Comparison of ENCODE assay signal across 6 cellular contexts in the genomic region with DNA sequence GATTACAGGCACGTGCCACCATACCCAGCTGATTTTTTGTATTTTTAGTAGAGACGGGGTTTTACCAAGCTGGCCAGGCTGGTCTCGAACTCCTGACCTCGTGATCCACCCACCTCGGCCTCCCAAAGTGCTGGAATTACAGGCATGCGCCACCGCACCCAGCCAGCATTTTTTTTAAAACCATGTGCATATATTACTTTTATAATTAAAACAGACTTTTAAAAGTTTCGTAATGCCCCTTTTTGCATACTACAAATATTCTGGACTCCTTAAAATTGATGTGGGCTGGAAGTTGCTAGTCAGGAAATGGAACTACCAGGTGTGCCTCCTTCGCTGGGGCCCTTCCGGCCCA. TPM values are rescaled to one million over a fixed set of nuclear protein-coding genes. Genes with fewer than 3 reads are reported as not detected.
A peak's percentile ranks its signal among the peaks of the same experiment; 100 is the strongest.
DNase-seq lines count a peak whose midpoint lies in the region; ATAC-seq and TF ChIP-seq lines count a peak whose summit lies in the region.
"Not testable (repeated sequence)": the region's sequence is repeated elsewhere in the genome, so short reads cannot be mapped to it uniquely, and the experiment has no call there.
"Had no signal": no experiment of that assay in that cellular context is flagged by ENCODE, and none has a peak within 500 bp of the region (broad histone marks: within the 10 kb centered on the region; RNA-seq: fewer than 3 reads in every experiment).

No MANE protein-coding gene starts in this region.

- H3K9me3 ChIP-seq in CD4-positive, alpha-beta T cell (ENCODE audit: control insufficient read depth, low read length); heart left ventricle; naive thymus-derived CD4-positive, alpha-beta T cell (ENCODE audit: control insufficient read depth in 2 of 3, low read length in 3 of 3); psoas muscle: not testable (repeated sequence)

- 58 to 83% (median 71%) methylated on average over 10 of the region's 10 CpGs for WGBS in heart left ventricle, 4 donors
- 75 to 83% (median 76%) methylated on average over 10 of the region's 10 CpGs for WGBS in psoas muscle, 3 donors

- CTCF ChIA-PET in CD4-positive, alpha-beta T cell (lab: Charles Lee) = interaction anchor here (1.8 kb wide), 1 partner anchor 662 kb away, joined by 3 read pairs; no protein-coding TSS in a partner anchor
- CTCF ChIA-PET in WTC11 (lab: Charles Lee) = interaction anchor here (0.7 to 1.1 kb wide), 3 partner anchors 9 to 394 kb away, joined by 3 to 9 read pairs (median 5); a partner anchor contains a TSS
- CTCF ChIA-PET in naive thymus-derived CD4-positive, alpha-beta T cell (lab: Charles Lee) = interaction anchor here (0.7 to 1.5 kb wide), 2 partner anchors 186 to 432 kb away, joined by 4 to 5 read pairs; no protein-coding TSS in a partner anchor

- H3K27me3 Mint-ChIP-seq in CD4-positive, alpha-beta T cell; naive thymus-derived CD4-positive, alpha-beta T cell: not testable (repeated sequence)
- peaks cover 27% of the 10 kb centered on the region for H3K27me3 Mint-ChIP-seq in WTC11 (ENCODE audit: low read depth)

- TF ChIP-seq CTCF in CD4-positive, alpha-beta T cell (IDR thresholded peaks at IDR 0.05); WTC11 (IDR thresholded peaks at IDR 0.05); heart left ventricle (IDR thresholded peaks at IDR 0.05); psoas muscle (IDR thresholded peaks at IDR 0.05): not testable (repeated sequence)

- H3K4me3 ChIP-seq in heart left ventricle; naive thymus-derived CD4-positive, alpha-beta T cell (ENCODE audit: low read length); psoas muscle: not testable (repeated sequence)

- not testable (repeated sequence) for H3K9me3 Mint-ChIP-seq in CD4-positive, alpha-beta T cell; WTC11; naive thymus-derived CD4-positive, alpha-beta T cell

- not testable (repeated sequence) for H3K27me3 ChIP-seq in CD4-positive, alpha-beta T cell (ENCODE audit: control insufficient read depth, insufficient read depth, low read length); heart left ventricle; naive thymus-derived CD4-positive, alpha-beta T cell (ENCODE audit: control insufficient read depth in 2 of 2, insufficient read depth in 2 of 2, low read length in 2 of 2); psoas muscle (ENCODE audit: insufficient read depth in 3 of 3, low read length in 2 of 3)

- peaks cover 49% of the 10 kb centered on the region for H3K4me1 Mint-ChIP-seq in CD4-positive, alpha-beta T cell (ENCODE audit: low read depth)
- H3K4me1 Mint-ChIP-seq in WTC11 = peaks cover 12% of the 10 kb centered on the region
- peaks cover 19 to 55% (median 48%) of the 10 kb centered on the region in 7 donors for H3K4me1 Mint-ChIP-seq in naive thymus-derived CD4-positive, alpha-beta T cell

- H3K36me3 ChIP-seq in heart left ventricle; psoas muscle (ENCODE audit: insufficient read depth in 1 of 2, low read depth in 1 of 2): not testable (repeated sequence)
- H3K36me3 ChIP-seq in naive thymus-derived CD4-positive, alpha-beta T cell (ENCODE audit: control insufficient read depth in 2 of 3, insufficient read depth in 3 of 3, low read length in 3 of 3) = peaks cover 0 to 25% (median 0%) of the 10 kb centered on the region in 3 experiments

- ATAC-seq in CD4-positive, alpha-beta T cell (ENCODE audit: poor library complexity); WTC11; heart left ventricle; naive thymus-derived CD4-positive, alpha-beta T cell; psoas muscle: not testable (repeated sequence)

- H3K36me3 Mint-ChIP-seq in CD4-positive, alpha-beta T cell (ENCODE audit: low read depth) = peaks cover 27% of the 10 kb centered on the region
- peaks cover 20% of the 10 kb centered on the region for H3K36me3 Mint-ChIP-seq in WTC11
- peaks cover 0 to 30% (median 3%) of the 10 kb centered on the region in 5 donors for H3K36me3 Mint-ChIP-seq in naive thymus-derived CD4-positive, alpha-beta T cell

- H3K27ac Mint-ChIP-seq in CD4-positive, alpha-beta T cell = peak overlapping the region; percentile 58
- H3K27ac Mint-ChIP-seq in WTC11 = not testable (repeated sequence)
- peak overlapping the region in 7 of 9 donors; percentile 32 to 76 (median 43) for H3K27ac Mint-ChIP-seq in naive thymus-derived CD4-positive, alpha-beta T cell

- intact Hi-C loops in CD4-positive, alpha-beta T cell (cut with DNase I, micrococcal nuclease) = loop anchor here (2.0 to 10.0 kb wide), 4 partner anchors 187 to 475 kb away; a partner anchor contains a TSS
- intact Hi-C loops in heart left ventricle (cut with DNase I) = loop anchor here (2.0 to 10.0 kb wide), 11 partner anchors 57 to 475 kb away; a partner anchor contains a TSS
- intact Hi-C loops in naive thymus-derived CD4-positive, alpha-beta T cell (cut with micrococcal nuclease) = loop anchor here (2.0 to 5.0 kb wide), 5 partner anchors 65 to 700 kb away; a partner anchor contains a TSS
- intact Hi-C loops in psoas muscle (cut with DNase I) = loop anchor here (5.0 kb wide), 2 partner anchors 185 to 435 kb away; a partner anchor contains a TSS

- TF ChIP-seq POLR2A in heart left ventricle (IDR thresholded peaks at IDR 0.05) = not testable (repeated sequence)

- DNase-seq in CD4-positive, alpha-beta T cell; WTC11 (ENCODE audit: low spot score); heart left ventricle; naive thymus-derived CD4-positive, alpha-beta T cell; psoas muscle: not testable (repeated sequence)

- POLR2A ChIA-PET in CD4-positive, alpha-beta T cell (lab: Charles Lee) = interaction anchor here (0.6 to 0.7 kb wide), 2 partner anchors 244 to 285 kb away, joined by 3 to 4 read pairs; no protein-coding TSS in a partner anchor
- POLR2A ChIA-PET in WTC11 (lab: Charles Lee); naive thymus-derived CD4-positive, alpha-beta T cell (lab: Charles Lee): not testable (repeated sequence)

- H3K4me1 ChIP-seq in heart left ventricle (peaks cover 0 to 40% (median 30%) of the 10 kb centered on the region in 12 donors), psoas muscle (peaks cover 10% of the 10 kb centered on the region)
- H3K4me1 ChIP-seq in naive thymus-derived CD4-positive, alpha-beta T cell (ENCODE audit: control insufficient read depth in 2 of 2, insufficient read depth in 2 of 2, low read length in 2 of 2) = peaks cover 9 to 21% of the 10 kb centered on the region in 2 donors

- H3K4me3 Mint-ChIP-seq in CD4-positive, alpha-beta T cell = peak overlapping the region; percentile 89
- H3K4me3 Mint-ChIP-seq in WTC11 = peak overlapping the region; percentile 8; the same call in 1 of the 2 replicates
- H3K4me3 Mint-ChIP-seq in naive thymus-derived CD4-positive, alpha-beta T cell = peak overlapping the region in 3 of 10 donors; percentile 25 to 91 (median 88)

- H3K27ac ChIP-seq in CD4-positive, alpha-beta T cell (ENCODE audit: low read depth, low read length); naive thymus-derived CD4-positive, alpha-beta T cell (ENCODE audit: low read depth, low read length): not testable (repeated sequence)
- H3K27ac ChIP-seq in heart left ventricle = peak overlapping the region in 9 of 12 donors; percentile 2 to 67 (median 39)
- peak overlapping the region; percentile 53 for H3K27ac ChIP-seq in psoas muscle

RNA-seq across cellular contexts. Expression of a gene that starts 2.2 kb away (rescaled TPM):
- 10 to 100 TPM; 22.0 to 23.3 TPM for total RNA-seq in CD4-positive, alpha-beta T cell
- total RNA-seq in WTC11 (2021) = 19.9 to 23.3 TPM (median 20.5 TPM) in 3 replicates
- total RNA-seq in heart left ventricle = 10 to 100 TPM in 8 of 9 donors, 1 to 10 TPM in 1; 7.3 to 15.9 (median 12.2) TPM
- polyA plus RNA-seq in heart left ventricle = 1 to 10 TPM; 7.7 to 9.3 TPM
- total RNA-seq in naive thymus-derived CD4-positive, alpha-beta T cell = 10 to 100 TPM; 17.7 to 29.8 (median 26.3) TPM
- polyA plus RNA-seq in naive thymus-derived CD4-positive, alpha-beta T cell = 1 to 10 TPM; 1.1 to 2.4 TPM
- 10 to 100 TPM in 3 of 4 donors, 1 to 10 TPM in 1; 10.0 to 14.4 (median 12.4) TPM for total RNA-seq in psoas muscle
- 1 to 10 TPM; 3.3 to 9.1 (median 5.6) TPM for polyA plus RNA-seq in psoas muscle

RNA-seq across cellular contexts. Expression of a gene that starts 7.5 kb away (rescaled TPM):
- total RNA-seq in CD4-positive, alpha-beta T cell = 10 to 100 TPM; 12.0 to 12.1 TPM
- 4.6 to 6.2 TPM (median 4.8 TPM) in 3 replicates for total RNA-seq in WTC11 (2021)
- 1 to 10 TPM; 3.1 to 6.3 (median 4.3) TPM for total RNA-seq in heart left ventricle
- polyA plus RNA-seq in heart left ventricle = 1 to 10 TPM; 4.8 to 6.0 TPM
- total RNA-seq in naive thymus-derived CD4-positive, alpha-beta T cell = 10 to 100 TPM; 10.2 to 37.8 (median 22.7) TPM
- polyA plus RNA-seq in naive thymus-derived CD4-positive, alpha-beta T cell = 10 to 100 TPM; 11.5 to 14.2 TPM
- total RNA-seq in psoas muscle = under 1 TPM; 0.32 to 0.84 (median 0.55) TPM
- 1 to 10 TPM in 1 of 3 donors, under 1 TPM in 2; 0.44 to 5.5 (median 0.92) TPM for polyA plus RNA-seq in psoas muscle
- total RNA-seq: H4 had no signal

RNA-seq across cellular contexts. Expression of a gene that starts 9.0 kb away (rescaled TPM):
- total RNA-seq in CD4-positive, alpha-beta T cell = 10 to 100 TPM; 50.6 to 51.3 TPM
- total RNA-seq in WTC11 (2021) (79.4 to 84.6 TPM (median 80.5 TPM) in 3 replicates), heart left ventricle (10 to 100 TPM; 41.4 to 62.6 (median 47.6) TPM), psoas muscle (10 to 100 TPM; 51.0 to 63.1 (median 59.8) TPM)
- polyA plus RNA-seq in heart left ventricle (10 to 100 TPM; 31.0 to 58.5 TPM), psoas muscle (10 to 100 TPM; 38.8 to 75.4 (median 52.5) TPM)
- 10 to 100 TPM; 71.2 to 95.8 (median 82.9) TPM for total RNA-seq in naive thymus-derived CD4-positive, alpha-beta T cell
- polyA plus RNA-seq in naive thymus-derived CD4-positive, alpha-beta T cell = 100 to 1,000 TPM in 1 of 2 donors, 10 to 100 TPM in 1; 86.9 to 127 TPM

RNA-seq across cellular contexts. Expression of a gene that starts 15.7 kb away (rescaled TPM):
- 10 to 100 TPM; 41.3 to 46.1 TPM for total RNA-seq in CD4-positive, alpha-beta T cell
- total RNA-seq in WTC11 (2021) (46.8 to 51.2 TPM (median 48.0 TPM) in 3 replicates), heart left ventricle (10 to 100 TPM; 27.7 to 43.8 (median 37.5) TPM), psoas muscle (10 to 100 TPM; 23.2 to 37.0 (median 35.5) TPM)
- polyA plus RNA-seq in heart left ventricle (10 to 100 TPM; 27.7 to 49.7 TPM), psoas muscle (10 to 100 TPM; 22.9 to 42.4 (median 40.5) TPM)
- total RNA-seq in naive thymus-derived CD4-positive, alpha-beta T cell = 10 to 100 TPM; 42.0 to 49.0 (median 46.6) TPM
- polyA plus RNA-seq in naive thymus-derived CD4-positive, alpha-beta T cell = 10 to 100 TPM; 20.5 to 33.0 TPM
